In the genomic region with DNA sequence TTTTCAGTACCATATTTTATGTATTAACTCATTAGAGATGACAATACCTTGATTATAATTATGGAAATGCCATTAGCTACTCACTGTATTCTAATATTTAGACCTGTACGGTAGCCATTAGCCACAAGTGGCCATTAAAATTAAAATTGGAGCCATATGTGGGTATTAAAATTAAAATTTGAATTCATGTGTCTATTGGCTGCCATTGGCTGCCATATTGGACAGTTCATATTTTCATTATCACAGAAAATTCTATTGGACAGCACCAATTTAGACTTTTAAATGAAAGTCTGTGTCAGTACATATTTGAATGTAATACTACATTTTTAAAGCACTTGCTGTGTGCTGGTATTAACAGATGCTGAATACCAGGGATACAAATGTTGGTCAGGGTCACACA, we compare ENCODE assay signal across 17 cellular contexts. TPM values are rescaled to one million over a fixed set of nuclear protein-coding genes. Genes with fewer than 3 reads are reported as not detected.
A peak's percentile ranks its signal among the peaks of the same experiment; 100 is the strongest.
DNase-seq lines count a peak whose midpoint lies in the region; ATAC-seq and TF ChIP-seq lines count a peak whose summit lies in the region.
"Had no signal": no experiment of that assay in that cellular context is flagged by ENCODE, and none has a peak within 500 bp of the region (broad histone marks: within the 10 kb centered on the region; RNA-seq: fewer than 3 reads in every experiment).

No MANE protein-coding gene starts in this region.

- H3K27ac ChIP-seq in CD8-positive, alpha-beta T cell (ENCODE audit: low read depth, low read length) = no peak overlapping the region
- H3K27ac ChIP-seq: RWPE1 had no signal

- DNase-seq in T-helper 2 cell treated with Interferon-gamma antibody and Interleukin-4, amounts not matched to agents 5 μg/mL and 100 μg/mL, for 36 hours (ENCODE audit: low spot score) = no peak
- DNase-seq in T-helper 2 cell (no peak), SK-N-DZ (ENCODE audit: low spot score) (no peak)
- DNase-seq in CD8-positive, alpha-beta T cell = no peak
- no peak for DNase-seq in activated CD8-positive, alpha-beta T cell treated with anti-CD3 and anti-CD28 coated beads, Interleukin-2, amount 10 ng/mL, durations not matched to agents 7 days and 5 days
- DNase-seq in naive thymus-derived CD8-positive, alpha-beta T cell = no peak
- DNase-seq: kidney; mesenchymal stem cell; NCI-H2227 treated with DMSO at 0.1 percent for 48 hours; nephron progenitor cell; stimulated activated naive CD4-positive, alpha-beta T cell treated with Interleukin-2 at 50 U/mL for 16 hours; upper lobe of right lung had no signal

- peak overlapping the region; percentile 43 for H3K4me3 Mint-ChIP-seq in T-helper 2 cell treated with Interferon-gamma antibody and Interleukin-4, amounts not matched to agents 5 μg/mL and 100 μg/mL, for 36 hours
- peak overlapping the region; percentile 61 for H3K4me3 Mint-ChIP-seq in CD8-positive, alpha-beta T cell
- H3K4me3 Mint-ChIP-seq in activated CD8-positive, alpha-beta T cell treated with anti-CD3 and anti-CD28 coated beads, Interleukin-2, amount 10 ng/mL, durations not matched to agents 7 days and 5 days = peak overlapping the region; percentile 90
- peak overlapping the region in 9 of 10 donors; percentile 25 to 91 (median 46) for H3K4me3 Mint-ChIP-seq in naive thymus-derived CD8-positive, alpha-beta T cell

- H3K4me3 ChIP-seq in CD8-positive, alpha-beta T cell (ENCODE audit: low read depth, low read length) = no peak overlapping the region

- H3K36me3 Mint-ChIP-seq in T-helper 2 cell treated with Interferon-gamma antibody and Interleukin-4, amounts not matched to agents 5 μg/mL and 100 μg/mL, for 36 hours (ENCODE audit: low read depth) = peaks cover 30% of the 10 kb centered on the region
- H3K36me3 Mint-ChIP-seq in CD8-positive, alpha-beta T cell = peaks cover 22% of the 10 kb centered on the region
- H3K36me3 Mint-ChIP-seq in activated CD8-positive, alpha-beta T cell treated with anti-CD3 and anti-CD28 coated beads, Interleukin-2, amount 10 ng/mL, durations not matched to agents 7 days and 5 days (ENCODE audit: low read depth) = peaks cover 36% of the 10 kb centered on the region
- peaks cover 0 to 10% (median 0%) of the 10 kb centered on the region in 3 donors for H3K36me3 Mint-ChIP-seq in naive thymus-derived CD8-positive, alpha-beta T cell

- H3K9me3 Mint-ChIP-seq in T-helper 2 cell treated with Interferon-gamma antibody and Interleukin-4, amounts not matched to agents 5 μg/mL and 100 μg/mL, for 36 hours = no peaks in the 10 kb centered on the region
- H3K9me3 Mint-ChIP-seq in CD8-positive, alpha-beta T cell = no peaks in the 10 kb centered on the region
- no peaks in the 10 kb centered on the region for H3K9me3 Mint-ChIP-seq in activated CD8-positive, alpha-beta T cell treated with anti-CD3 and anti-CD28 coated beads, Interleukin-2, amount 10 ng/mL, durations not matched to agents 7 days and 5 days (ENCODE audit: insufficient read depth)
- no peaks in the 10 kb centered on the region for H3K9me3 Mint-ChIP-seq in naive thymus-derived CD8-positive, alpha-beta T cell
- H3K9me3 Mint-ChIP-seq: CD14-positive monocyte, nephron progenitor cell had no signal

- no peaks in the 10 kb centered on the region for H3K36me3 ChIP-seq in CD8-positive, alpha-beta T cell (ENCODE audit: insufficient read depth, low read length)
- H3K36me3 ChIP-seq: upper lobe of right lung had no signal

- no peak overlapping the region for H3K27ac Mint-ChIP-seq in T-helper 2 cell treated with Interferon-gamma antibody and Interleukin-4, amounts not matched to agents 5 μg/mL and 100 μg/mL, for 36 hours
- H3K27ac Mint-ChIP-seq in CD8-positive, alpha-beta T cell = peak overlapping the region; percentile 81
- peak overlapping the region; percentile 54 for H3K27ac Mint-ChIP-seq in activated CD8-positive, alpha-beta T cell treated with anti-CD3 and anti-CD28 coated beads, Interleukin-2, amount 10 ng/mL, durations not matched to agents 7 days and 5 days
- H3K27ac Mint-ChIP-seq in naive thymus-derived CD8-positive, alpha-beta T cell = peak overlapping the region; percentile 18 to 98 (median 94)
- H3K27ac Mint-ChIP-seq: nephron progenitor cell had no signal

- intact Hi-C loops in CD8-positive, alpha-beta T cell (cut with DNase I, micrococcal nuclease) = loop anchor here (5.0 to 10.0 kb wide), 4 partner anchors 298 to 1804 kb away; partner anchors contain the start of genes ALG3 (in 1 of the 2), EEF1AKMT4 (in 1 of the 2), FAM131A (in 1 of the 2) and MCCC1 (in 1 of the 2)

- no peak for ATAC-seq in CD8-positive, alpha-beta T cell
- ATAC-seq in activated CD8-positive, alpha-beta T cell treated with anti-CD3 and anti-CD28 coated beads, Interleukin-2, amount 10 ng/mL, durations not matched to agents 7 days and 5 days = no peak
- no peak for ATAC-seq in naive thymus-derived CD8-positive, alpha-beta T cell
- ATAC-seq in HG02763 (IDR thresholded peaks at IDR 0.05; ENCODE audit: unreplicated experiment) = no peak
- ATAC-seq in HG03025 (IDR thresholded peaks at IDR 0.05; ENCODE audit: low FRiP score, unreplicated experiment) = no peak
- ATAC-seq: HCT116, upper lobe of right lung had no signal

- CTCF ChIA-PET in CD8-positive, alpha-beta T cell (lab: Charles Lee) = no interaction called here
- CTCF ChIA-PET in activated CD8-positive, alpha-beta T cell treated with anti-CD3 and anti-CD28 coated beads, Interleukin-2, amount 10 ng/mL, durations not matched to agents 7 days and 5 days (lab: Charles Lee) = no interaction called here

- H3K4me1 Mint-ChIP-seq in T-helper 2 cell treated with Interferon-gamma antibody and Interleukin-4, amounts not matched to agents 5 μg/mL and 100 μg/mL, for 36 hours (ENCODE audit: low read depth) = peaks cover 27% of the 10 kb centered on the region
- peaks cover 52% of the 10 kb centered on the region for H3K4me1 Mint-ChIP-seq in CD8-positive, alpha-beta T cell (ENCODE audit: low read depth)
- peaks cover 25% of the 10 kb centered on the region for H3K4me1 Mint-ChIP-seq in activated CD8-positive, alpha-beta T cell treated with anti-CD3 and anti-CD28 coated beads, Interleukin-2, amount 10 ng/mL, durations not matched to agents 7 days and 5 days (ENCODE audit: low read depth)
- H3K4me1 Mint-ChIP-seq in naive thymus-derived CD8-positive, alpha-beta T cell = peaks cover 19 to 59% (median 45%) of the 10 kb centered on the region in 4 donors

- POLR2A ChIA-PET in CD8-positive, alpha-beta T cell (lab: Charles Lee) = interaction anchor here (1.0 kb wide), 1 partner anchor 7 kb away, joined by 3 read pairs; no protein-coding TSS in a partner anchor
- POLR2A ChIA-PET in activated CD8-positive, alpha-beta T cell treated with anti-CD3 and anti-CD28 coated beads, Interleukin-2, amount 10 ng/mL, durations not matched to agents 7 days and 5 days (lab: Charles Lee) = no interaction called here
- POLR2A ChIA-PET in naive thymus-derived CD8-positive, alpha-beta T cell (lab: Charles Lee) = interaction anchor here (1.5 kb wide), 1 partner anchor 84 kb away, joined by 5 read pairs; no protein-coding TSS in a partner anchor

- peaks cover 32% of the 10 kb centered on the region for H3K4me1 ChIP-seq in CD8-positive, alpha-beta T cell (ENCODE audit: insufficient read depth, low read length)

- H3K27me3 ChIP-seq in CD8-positive, alpha-beta T cell (ENCODE audit: insufficient read depth, low read length) = no peaks in the 10 kb centered on the region
- H3K27me3 ChIP-seq: upper lobe of right lung had no signal

- no peaks in the 10 kb centered on the region for H3K9me3 ChIP-seq in CD8-positive, alpha-beta T cell (ENCODE audit: low read length)
- H3K9me3 ChIP-seq: upper lobe of right lung had no signal

- no peak for TF ChIP-seq CTCF in CD8-positive, alpha-beta T cell (IDR thresholded peaks at IDR 0.05)

- H3K27me3 Mint-ChIP-seq in T-helper 2 cell treated with Interferon-gamma antibody and Interleukin-4, amounts not matched to agents 5 μg/mL and 100 μg/mL, for 36 hours (ENCODE audit: low read depth) = no peaks in the 10 kb centered on the region
- no peaks in the 10 kb centered on the region for H3K27me3 Mint-ChIP-seq in CD8-positive, alpha-beta T cell (ENCODE audit: low read depth)
- no peaks in the 10 kb centered on the region for H3K27me3 Mint-ChIP-seq in activated CD8-positive, alpha-beta T cell treated with anti-CD3 and anti-CD28 coated beads, Interleukin-2, amount 10 ng/mL, durations not matched to agents 7 days and 5 days (ENCODE audit: low read depth)
- no peaks in the 10 kb centered on the region for H3K27me3 Mint-ChIP-seq in naive thymus-derived CD8-positive, alpha-beta T cell

RNA-seq across cellular contexts. Expression of gene ATP11B, which starts 3.0 kb away (rescaled TPM):
- total RNA-seq in CD8-positive, alpha-beta T cell = 100 to 1,000 TPM; 122 to 125 TPM
- 100 to 1,000 TPM; 124 to 125 TPM for total RNA-seq in activated CD8-positive, alpha-beta T cell treated with anti-CD3 and anti-CD28 coated beads, Interleukin-2, amount 10 ng/mL, durations not matched to agents 7 days and 5 days
- total RNA-seq in naive thymus-derived CD8-positive, alpha-beta T cell = 100 to 1,000 TPM; 116 to 125 TPM
- polyA plus RNA-seq in naive thymus-derived CD8-positive, alpha-beta T cell = 10 to 100 TPM; 31.6 to 48.7 (median 39.5) TPM
- polyA plus RNA-seq in SK-N-DZ (2014; cell fraction: cytosol; rRNA removed) = 9.5 and 10.1 TPM in 2 replicates
- 18.1 and 18.4 TPM in 2 replicates for polyA plus RNA-seq in SK-N-DZ (2014; cell fraction: nucleus; rRNA removed)
